19 cellular contexts compared by ENCODE assay signal in genomic region chr3:31813197-31813596, GRCh38.
DNase-seq lines count a peak whose midpoint lies in the region; ATAC-seq and TF ChIP-seq lines count a peak whose summit lies in the region.
"Had no signal": no experiment of that assay in that cellular context is flagged by ENCODE, and none has a peak within 500 bp of the region (broad histone marks: within the 10 kb centered on the region; RNA-seq: fewer than 3 reads in every experiment).

No MANE protein-coding gene starts in this region.

- H3K4me2 ChIP-seq in OCI-LY7 (ENCODE audit: low read length) (no peak overlapping the region), neuronal stem cell (ENCODE audit: insufficient read depth, low read length, poor library complexity, severe bottlenecking) (no peak overlapping the region)
- H3K4me2 ChIP-seq: BLaER1, SK-N-SH had no signal

- H3K27me3 ChIP-seq in MG63 = no peaks in the 10 kb centered on the region
- no peaks in the 10 kb centered on the region for H3K27me3 ChIP-seq in esophagus squamous epithelium
- H3K27me3 ChIP-seq in neuronal stem cell (ENCODE audit: control insufficient read depth in 3 of 3, insufficient read depth in 3 of 3, low read depth in 1 of 3, low read length in 3 of 3) = no peaks in the 10 kb centered on the region
- H3K27me3 ChIP-seq: BLaER1 had no signal

- DNase-seq in MG63 (peak; percentile 12), chondrocyte (ENCODE audit: low spot score) (no peak), memory B cell (ENCODE audit: low spot score in 2 of 2) (no peak), OCI-LY7 (ENCODE audit: low spot score) (no peak), esophagus squamous epithelium (lab: John Stamatoyannopoulos, UW) (no peak), cerebellar nuclear complex (lab: John Stamatoyannopoulos, UW) (no peak), neuronal stem cell (ENCODE audit: low spot score) (no peak)
- DNase-seq: CD4-positive, alpha-beta T cell; COR-L47; DMS79; H7; HFFc6; NCI-H1417; NCI-H1694 treated with DMSO at 0.1 percent for 48 hours; NCI-H446 treated with DMSO at 0.1 percent for 48 hours; NCI-H526 treated with DMSO at 0.1 percent for 48 hours; SIG-M5; SK-N-SH had no signal

- H4K8ac ChIP-seq in neuronal stem cell (ENCODE audit: low read depth, low read length) = no peak overlapping the region

- H3K9me3 Mint-ChIP-seq in chondrocyte (ENCODE audit: low read depth) = no peaks in the 10 kb centered on the region
- no peaks in the 10 kb centered on the region for H3K9me3 Mint-ChIP-seq in memory B cell
- H3K9me3 Mint-ChIP-seq: CD4-positive, alpha-beta T cell; HFFc6 had no signal

- CTCF ChIA-PET in OCI-LY7 (lab: Charles Lee; ENCODE audit: unreplicated experiment) = no interaction called here

- no peaks in the 10 kb centered on the region for H3K9me2 ChIP-seq in OCI-LY7 (ENCODE audit: insufficient read depth, low read length)
- H3K9me2 ChIP-seq: SK-N-SH had no signal

- H4K20me1 ChIP-seq in OCI-LY7 (ENCODE audit: insufficient read depth, low read length) = no peaks in the 10 kb centered on the region; the same call in 1 of the 2 replicates
- H4K20me1 ChIP-seq: BLaER1 had no signal

- no peak overlapping the region for H3K14ac ChIP-seq in neuronal stem cell (ENCODE audit: low read length)

- H2AFZ ChIP-seq in OCI-LY7 (ENCODE audit: low read length) = no peak overlapping the region
- H2AFZ ChIP-seq in neuronal stem cell (ENCODE audit: low read length) = no peak overlapping the region

- H3K4me3 ChIP-seq in MG63 (no peak overlapping the region), OCI-LY7 (ENCODE audit: low read depth, low read length, poor library complexity, severe bottlenecking) (no peak overlapping the region), esophagus squamous epithelium (no peak overlapping the region), neuronal stem cell (ENCODE audit: low read length in 2 of 2) (no peak overlapping the region)
- H3K4me3 ChIP-seq: BLaER1 had no signal

- H2BK15ac ChIP-seq in neuronal stem cell (ENCODE audit: low read length) = no peak overlapping the region

- intact Hi-C loops in OCI-LY7 (cut with micrococcal nuclease; ENCODE audit: unreplicated experiment) = no loop called here
- intact Hi-C loops in esophagus squamous epithelium (cut with DNase I) = no loop called here

- no peak overlapping the region for H2BK12ac ChIP-seq in neuronal stem cell (ENCODE audit: low read length)

- H3K27ac Mint-ChIP-seq in chondrocyte (ENCODE audit: unreplicated experiment) (peak overlapping the region; percentile 50), memory B cell (peak overlapping the region; percentile 85)
- H3K27ac Mint-ChIP-seq: CD4-positive, alpha-beta T cell; HFFc6 had no signal

- no peaks in the 10 kb centered on the region for H3K36me3 Mint-ChIP-seq in chondrocyte (ENCODE audit: low read depth)
- H3K36me3 Mint-ChIP-seq in memory B cell = peaks cover 20% of the 10 kb centered on the region

- no peak for TF ChIP-seq POLR2A in esophagus squamous epithelium (IDR thresholded peaks at IDR 0.05)

- POLR2A ChIA-PET in OCI-LY7 (lab: Charles Lee) = interaction anchor here (1.3 kb wide), 1 partner anchor 8 kb away, joined by 4 read pairs; no protein-coding TSS in a partner anchor

- ATAC-seq in memory B cell (ENCODE audit: low read depth) = no peak

- no peaks in the 10 kb centered on the region for H3K9me3 ChIP-seq in MG63
- H3K9me3 ChIP-seq in OCI-LY7 (ENCODE audit: low read length) = no peaks in the 10 kb centered on the region
- H3K9me3 ChIP-seq in esophagus squamous epithelium = no peaks in the 10 kb centered on the region
- H3K9me3 ChIP-seq in neuronal stem cell (replicated peaks in 1 of 2; ENCODE audit: control insufficient read depth in 2 of 2, insufficient read depth in 1 of 2, low read depth in 1 of 2, low read length in 2 of 2) = no peaks in the 10 kb centered on the region
- H3K9me3 ChIP-seq: SK-N-SH had no signal

- no TSS peak for BruUV-seq in OCI-LY7 (replicated peaks; lab: Mats Ljungman, UMichigan)

- H3K4me1 ChIP-seq in OCI-LY7 (ENCODE audit: insufficient read depth, low read length, poor library complexity, severe bottlenecking) (no peaks in the 10 kb centered on the region), esophagus squamous epithelium (no peaks in the 10 kb centered on the region), neuronal stem cell (ENCODE audit: control insufficient read depth in 2 of 2, insufficient read depth in 1 of 2, low read depth in 1 of 2, low read length in 2 of 2) (peaks cover 0 to under 1% of the 10 kb centered on the region in 2 donors)

- TF ChIP-seq CTCF in chondrocyte (IDR thresholded peaks at IDR 0.05) (no peak), OCI-LY7 (conservative IDR thresholded peaks at IDR 0.05; ENCODE audit: low read length) (no peak), esophagus squamous epithelium (IDR thresholded peaks at IDR 0.05) (no peak)

- no peak overlapping the region for H2BK120ac ChIP-seq in neuronal stem cell (ENCODE audit: low read depth, low read length)

- no peak overlapping the region for H3K9ac ChIP-seq in neuronal stem cell (ENCODE audit: low read depth, low read length, poor library complexity)
- H3K9ac ChIP-seq: BLaER1, SK-N-SH had no signal

- H3K79me2 ChIP-seq in OCI-LY7 (ENCODE audit: insufficient read depth, low read depth, low read length) = peaks cover 28% of the 10 kb centered on the region

- H2BK5ac ChIP-seq in neuronal stem cell (ENCODE audit: low read length) = no peak overlapping the region

- no peaks in the 10 kb centered on the region for H3K27me3 Mint-ChIP-seq in chondrocyte (ENCODE audit: low read depth)
- no peaks in the 10 kb centered on the region for H3K27me3 Mint-ChIP-seq in memory B cell
- H3K27me3 Mint-ChIP-seq: CD4-positive, alpha-beta T cell had no signal

- H3K79me1 ChIP-seq in neuronal stem cell (ENCODE audit: low read depth, low read length) = no peaks in the 10 kb centered on the region

- no peak overlapping the region for H3K18ac ChIP-seq in neuronal stem cell (ENCODE audit: low read length)

- H3K4me1 Mint-ChIP-seq in chondrocyte (ENCODE audit: low read depth) (peaks cover 37% of the 10 kb centered on the region), memory B cell (peaks cover 26% of the 10 kb centered on the region)

- H3K4me3 Mint-ChIP-seq in chondrocyte (ENCODE audit: unreplicated experiment) = peak overlapping the region; percentile 8
- no peak overlapping the region for H3K4me3 Mint-ChIP-seq in memory B cell
- H3K4me3 Mint-ChIP-seq: CD4-positive, alpha-beta T cell; HFFc6 had no signal

- H3K27ac ChIP-seq in OCI-LY7 (ENCODE audit: low read depth, low read length, poor library complexity, severe bottlenecking) = no peak overlapping the region
- H3K27ac ChIP-seq in esophagus squamous epithelium = no peak overlapping the region
- H3K27ac ChIP-seq in neuronal stem cell (replicated peaks; ENCODE audit: low read length) = no peak overlapping the region
- H3K27ac ChIP-seq: BLaER1 had no signal

- H3K23ac ChIP-seq in neuronal stem cell (ENCODE audit: low read depth, low read length, poor library complexity) = no peak overlapping the region

- H3K36me3 ChIP-seq in MG63 = no peaks in the 10 kb centered on the region
- H3K36me3 ChIP-seq in OCI-LY7 (ENCODE audit: insufficient read depth, low read length) = peaks cover 77% of the 10 kb centered on the region
- peaks cover 0 to 5% (median 0%) of the 10 kb centered on the region in 3 donors for H3K36me3 ChIP-seq in esophagus squamous epithelium
- no peaks in the 10 kb centered on the region for H3K36me3 ChIP-seq in neuronal stem cell (replicated peaks in 1 of 2; ENCODE audit: control insufficient read depth in 2 of 2, insufficient read depth in 2 of 2, low read length in 2 of 2)
- H3K36me3 ChIP-seq: BLaER1 had no signal

- H3K4ac ChIP-seq in neuronal stem cell (ENCODE audit: low read length) = no peak overlapping the region

- no peak overlapping the region for H4K91ac ChIP-seq in neuronal stem cell (ENCODE audit: low read depth, low read length, poor library complexity)

- no peak overlapping the region for H2AK5ac ChIP-seq in neuronal stem cell (ENCODE audit: low read depth, low read length)
